ENCODE assay signal across 8 cellular contexts in the genomic region with DNA sequence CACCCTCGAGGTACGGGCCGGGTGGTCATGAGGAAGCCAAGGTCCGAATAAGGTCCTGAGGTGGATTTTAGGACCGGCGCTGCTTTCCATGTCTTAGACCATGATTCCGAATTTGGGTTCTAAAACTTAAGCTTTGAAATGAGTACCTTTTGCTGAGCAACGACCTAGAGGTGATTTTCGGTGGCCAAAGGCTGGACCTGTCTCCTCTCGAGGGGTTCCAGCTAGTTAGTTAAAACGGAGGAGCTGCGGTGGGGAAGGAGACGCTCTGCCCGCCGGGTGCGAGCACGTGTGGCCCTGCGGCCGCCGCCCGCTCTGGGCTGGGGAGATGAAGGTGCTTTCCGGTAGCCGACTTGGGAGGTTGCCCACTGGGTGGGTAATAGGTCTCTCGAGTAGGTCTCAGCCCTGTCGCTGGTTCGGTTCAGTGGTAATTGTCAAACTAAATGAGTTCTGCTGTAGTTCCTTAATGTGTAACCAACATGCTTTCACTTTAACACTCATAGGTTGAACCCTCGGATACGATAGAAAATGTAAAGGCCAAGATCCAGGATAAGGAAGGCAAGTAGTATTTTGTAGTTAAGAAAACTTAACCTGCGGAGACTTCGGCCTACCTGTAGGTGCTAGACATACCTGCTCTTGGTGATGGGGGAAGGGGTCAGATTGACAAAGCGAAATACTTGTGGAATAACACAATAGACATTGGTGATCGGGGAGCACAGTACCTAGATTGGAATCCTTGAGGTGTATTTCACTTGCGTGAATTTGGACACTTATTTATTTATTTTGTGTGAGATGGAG. TPM values are rescaled to one million over a fixed set of nuclear protein-coding genes. Genes with fewer than 3 reads are reported as not detected.
DNase-seq lines count a peak whose midpoint lies in the region; ATAC-seq and TF ChIP-seq lines count a peak whose summit lies in the region.

No MANE protein-coding gene starts in this region.

- ATAC-seq in GM21737 (IDR thresholded peaks at IDR 0.05; ENCODE audit: unreplicated experiment) (peak; percentile 21), omental fat pad (ENCODE audit: low FRiP score) (peak; percentile 42), aorta (ENCODE audit: low FRiP score) (peak; percentile 45)

- H3K9me3 ChIP-seq in Caco-2, result no peaks in the 10 kb centered on the region
- H3K9me3 ChIP-seq in aorta (ENCODE audit: control insufficient read depth, low read length), result no peaks in the 10 kb centered on the region

- H3K4me3 Mint-ChIP-seq in Caco-2 (ENCODE audit: unreplicated experiment), result peak overlapping the region; percentile 85

- peak overlapping the region; percentile 94 for H3K27ac Mint-ChIP-seq in Caco-2 (ENCODE audit: unreplicated experiment)

- H3K27me3 ChIP-seq in Caco-2 (replicated peaks; ENCODE audit: control insufficient read depth, insufficient read depth, low read length), result no peaks in the 10 kb centered on the region
- H3K27me3 ChIP-seq in aorta (ENCODE audit: control insufficient read depth in 1 of 2, insufficient read depth in 2 of 2, low read length in 1 of 2), result no peaks in the 10 kb centered on the region

- TSS peak; percentile 62 for BruUV-seq in Caco-2 (replicated peaks; lab: Mats Ljungman, UMichigan)

- POLR2A ChIA-PET in Caco-2 (lab: Charles Lee), result interaction anchor here (0.7 to 1.3 kb wide), 4 partner anchors 51 to 286 kb away, joined by 3 to 9 read pairs (median 6); a partner anchor contains a TSS

- peaks cover 31% of the 10 kb centered on the region for H3K4me1 Mint-ChIP-seq in Caco-2 (ENCODE audit: low read depth, unreplicated experiment)

- TF ChIP-seq CTCF in Caco-2 (IDR thresholded peaks at IDR 0.05; ENCODE audit: insufficient read depth in 1 of 2, low read depth in 1 of 2, low read length in 1 of 2, severe bottlenecking in 1 of 2, unreplicated experiment in 1 of 2) (no peak), NB4 (IDR thresholded peaks at IDR 0.05; ENCODE audit: low read depth, low read length) (no peak), fibroblast of the aortic adventitia (IDR thresholded peaks at IDR 0.05; ENCODE audit: insufficient read depth, low read length) (no peak), omental fat pad (IDR thresholded peaks at IDR 0.05) (no peak)

- H3K9me3 Mint-ChIP-seq in Caco-2 (ENCODE audit: unreplicated experiment), result no peaks in the 10 kb centered on the region

- H3K4me1 ChIP-seq in Caco-2, result peaks cover 35% of the 10 kb centered on the region
- peaks cover 1 to 6% of the 10 kb centered on the region in 2 donors for H3K4me1 ChIP-seq in aorta (ENCODE audit: control insufficient read depth in 1 of 2, insufficient read depth in 2 of 2, low read length in 2 of 2)

- H3K27me3 Mint-ChIP-seq in Caco-2 (ENCODE audit: insufficient read depth, unreplicated experiment), result no peaks in the 10 kb centered on the region

- peaks cover 7% of the 10 kb centered on the region; the same call in 1 of the 2 replicates for H3K36me3 ChIP-seq in Caco-2 (ENCODE audit: control insufficient read depth, insufficient read depth, low read length)
- peaks cover 6 to 7% of the 10 kb centered on the region in 2 donors for H3K36me3 ChIP-seq in aorta (ENCODE audit: control insufficient read depth in 1 of 2, insufficient read depth in 2 of 2, low read length in 1 of 2)

- H3K27ac ChIP-seq in aorta (ENCODE audit: low read depth in 1 of 2, low read length in 2 of 2), result peak overlapping the region; percentile 85 to 87

- no peak for TF ChIP-seq POLR2A in NB4 (IDR thresholded peaks at IDR 0.05; ENCODE audit: extremely low read depth, insufficient read length)

- 8 to 9% methylated on average over 33 of the region's 33 CpGs for WGBS in aorta, 2 donors

- DNase-seq in Caco-2 (peak in 1 of 2 experiments; percentile 41), NB4 (ENCODE audit: low read depth) (peak; percentile 50), fibroblast of the aortic adventitia (ENCODE audit: low read depth) (peak; percentile 35), omental fat pad (ENCODE audit: low spot score) (no peak), aorta (peak; percentile 63 to 81), NCI-H446 (lab: John Stamatoyannopoulos, UW) (no peak)
- DNase-seq in activated T-helper 1 cell treated with anti-CD3 and anti-CD28 coated beads, Interleukin-2, amount 50 U/mL, for 16 hours (ENCODE audit: low read depth in 1 of 2, low spot score in 1 of 2), result peak; percentile 27 to 47

- peak overlapping the region; percentile 96 for H3K4me3 ChIP-seq in Caco-2 (ENCODE audit: low read depth, low read length)
- peak overlapping the region; percentile 99 for H3K4me3 ChIP-seq in NB4 (ENCODE audit: low read depth, low read length)
- peak overlapping the region; percentile 97 for H3K4me3 ChIP-seq in fibroblast of the aortic adventitia (ENCODE audit: low read depth, low read length)
- H3K4me3 ChIP-seq in aorta (ENCODE audit: low read length in 2 of 2), result peak overlapping the region; percentile 80 to 98

- intact Hi-C loops in Caco-2 (cut with micrococcal nuclease; ENCODE audit: unreplicated experiment), result loop anchor here (1.0 to 10.0 kb wide), 5 partner anchors 36 to 384 kb away; a partner anchor contains a TSS
- intact Hi-C loops in aorta (cut with DNase I), result no loop called here

- CTCF ChIA-PET in Caco-2 (lab: Charles Lee), result no interaction called here

- H3K36me3 Mint-ChIP-seq in Caco-2 (ENCODE audit: insufficient read depth, unreplicated experiment), result peaks cover 65% of the 10 kb centered on the region

RNA-seq across cellular contexts. Expression of a gene that starts 0.6 kb away (rescaled TPM):
- total RNA-seq in Caco-2 (2022), result 1,305 and 1,418 TPM in 2 replicates
- total RNA-seq in fibroblast of the aortic adventitia (ENCODE audit: low replicate concordance), result 1,779 and 1,984 TPM in 2 replicates
- 1,000 to 10,000 TPM; 1,333 to 2,174 (median 1,743) TPM for total RNA-seq in omental fat pad
- 100 to 1,000 TPM; 752 to 754 TPM for total RNA-seq in aorta
- polyA plus RNA-seq in aorta, result 1,000 to 10,000 TPM; 2,840 to 6,488 TPM

RNA-seq across cellular contexts. Expression of a gene that starts 1.0 kb away (rescaled TPM):
- total RNA-seq in Caco-2 (2022) (12.6 and 13.4 TPM in 2 replicates), fibroblast of the aortic adventitia (ENCODE audit: low replicate concordance) (14.3 and 36.5 TPM in 2 replicates), omental fat pad (1 to 10 TPM; 5.6 to 7.7 (median 6.0) TPM), aorta (10 to 100 TPM in 1 of 2 donors, 1 to 10 TPM in 1; 9.3 to 13.9 TPM)
- polyA plus RNA-seq in aorta, result 10 to 100 TPM in 1 of 2 donors, 1 to 10 TPM in 1; 3.3 to 17.7 TPM

RNA-seq across cellular contexts. Expression of a gene that starts 36.0 kb away (rescaled TPM):
- total RNA-seq in Caco-2 (2022) (37.6 and 42.7 TPM in 2 replicates), fibroblast of the aortic adventitia (ENCODE audit: low replicate concordance) (37.5 and 66.2 TPM in 2 replicates), omental fat pad (10 to 100 TPM; 21.5 to 25.3 (median 22.9) TPM), aorta (10 to 100 TPM; 13.0 to 18.5 TPM)
- polyA plus RNA-seq in aorta, result 10 to 100 TPM; 16.9 to 27.8 TPM

Comparison
In these comparisons a context has a peak if more than half of its experiments do, and no peak if none do; other contexts are left out.
1. DNase-seq: peak in NB4 (single experiment), activated T-helper 1 cell treated with anti-CD3 and anti-CD28 coated beads, Interleukin-2, amount 50 U/mL, for 16 hours (2 of 2), fibroblast of the aortic adventitia (single experiment) and aorta (2 of 2); none in omental fat pad (single experiment) and NCI-H446 (0 of 2).
2. Peak in every context shown above with its lines, with median percentiles within 50 percentile points of each other: H3K4me3 ChIP-seq and ATAC-seq.